Comparison of ENCODE assay signal across 8 cellular contexts in the genomic region with DNA sequence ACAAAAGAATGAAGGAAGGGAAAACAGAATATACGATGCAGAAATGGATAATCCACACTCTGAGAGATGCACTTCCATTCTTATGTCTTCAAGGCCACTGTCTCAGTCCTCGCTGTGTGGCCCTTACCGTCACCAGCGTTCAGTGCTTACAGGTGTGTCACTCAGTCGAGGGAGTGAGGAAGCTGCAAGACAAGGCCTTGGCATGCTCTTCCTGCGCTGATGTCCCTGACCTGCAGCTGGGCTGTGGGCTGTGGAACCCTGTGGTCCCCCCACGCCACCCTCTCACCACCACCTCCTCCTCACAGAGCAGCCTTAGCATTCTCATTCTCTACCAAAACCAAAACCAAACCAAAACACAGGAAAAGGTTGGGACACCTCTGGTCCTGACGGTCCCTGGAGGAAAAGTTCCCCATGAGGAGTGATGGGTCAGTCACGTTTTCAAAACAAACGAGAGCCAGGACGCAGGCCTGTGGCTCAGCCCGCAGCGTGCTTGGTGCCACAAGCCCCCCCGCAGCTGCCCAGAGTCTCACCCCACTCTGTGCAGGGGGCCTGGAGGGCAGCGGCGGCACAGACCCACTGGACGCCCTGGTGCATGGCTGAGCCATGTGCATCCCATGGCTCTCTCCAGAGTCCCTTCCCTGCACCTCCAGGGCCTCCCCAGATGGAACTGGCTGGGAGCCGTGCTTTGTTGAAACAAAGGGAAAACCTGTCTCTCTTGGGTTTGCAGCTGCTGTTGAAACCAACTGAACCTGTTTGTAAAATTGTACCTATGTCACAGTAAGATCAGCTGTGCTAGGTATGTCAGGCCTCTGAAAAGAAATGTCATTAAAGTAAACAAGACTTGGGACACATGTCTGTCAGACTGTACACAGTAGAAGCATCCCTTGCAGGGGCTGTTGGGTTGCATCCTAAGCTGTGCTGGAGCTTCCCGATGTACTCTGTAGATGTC. TPM values are rescaled to one million over a fixed set of nuclear protein-coding genes. Genes with fewer than 3 reads are reported as not detected.
DNase-seq lines count a peak whose midpoint lies in the region; ATAC-seq and TF ChIP-seq lines count a peak whose summit lies in the region.

No MANE protein-coding gene starts in this region.

- intact Hi-C loops in CD4-positive, alpha-beta memory T cell (cut with micrococcal nuclease), result loop anchor here (1.0 to 2.0 kb wide), 5 partner anchors 15 to 82 kb away; no protein-coding TSS in a partner anchor
- intact Hi-C loops in dorsolateral prefrontal cortex (cut with DNase I), result no loop called here

- H4K20me1 ChIP-seq in KMS-11 (ENCODE audit: insufficient read depth), result no peaks in the 10 kb centered on the region

- H3K27ac Mint-ChIP-seq in CD4-positive, alpha-beta memory T cell, result peak overlapping the region; percentile 96 to 100 (median 99)

- peaks cover 0 to 5% (median 0%) of the 10 kb centered on the region in 8 donors for H3K9me3 Mint-ChIP-seq in CD4-positive, alpha-beta memory T cell

- CTCF ChIA-PET in CD4-positive, alpha-beta memory T cell (lab: Charles Lee; ENCODE audit: partially characterized antibody), result interaction anchor here (0.6 to 7.0 kb wide), 16 partner anchors 9 to 86 kb away, joined by 3 to 66 read pairs (median 8); a partner anchor contains a TSS

- no peak for TF ChIP-seq CTCF in KMS-11 (conservative IDR thresholded peaks at IDR 0.05; ENCODE audit: low read depth, low read length)
- TF ChIP-seq CTCF in dorsolateral prefrontal cortex (IDR thresholded peaks at IDR 0.05 in 54 of 56, conservative IDR thresholded peaks at IDR 0.05 in 2 of 56; ENCODE audit: low read depth in 1 of 56, partially characterized antibody in 56 of 56), result no peak
- no peak for TF ChIP-seq CTCF in neutrophil (IDR thresholded peaks at IDR 0.05)

- H3K36me3 ChIP-seq in CD4-positive, alpha-beta memory T cell (ENCODE audit: insufficient read depth, low read length), result no peaks in the 10 kb centered on the region
- H3K36me3 ChIP-seq in KMS-11 (ENCODE audit: insufficient read depth), result no peaks in the 10 kb centered on the region
- H3K36me3 ChIP-seq in neutrophil, result peaks cover 7% of the 10 kb centered on the region

- no peaks in the 10 kb centered on the region for H3K9me3 ChIP-seq in CD4-positive, alpha-beta memory T cell (ENCODE audit: control insufficient read depth in 1 of 2, low read length in 2 of 2)
- H3K9me3 ChIP-seq in neutrophil, result no peaks in the 10 kb centered on the region

- DNase-seq in CD4-positive, alpha-beta memory T cell, result peak in 2 of 5 donors; percentile 20 to 62
- DNase-seq in dorsolateral prefrontal cortex, result no peak
- DNase-seq in NCI-H187 (lab: John Stamatoyannopoulos, UW), result no peak
- no peak for DNase-seq in activated gamma-delta T cell treated with Interleukin-2 at 50 U/mL for 16 hours
- DNase-seq in GDM1 (lab: John Stamatoyannopoulos, UW), result no peak

- peaks cover 33 to 50% of the 10 kb centered on the region in 2 donors for H3K36me3 Mint-ChIP-seq in CD4-positive, alpha-beta memory T cell

- no peak overlapping the region for H2AFZ ChIP-seq in KMS-11 (ENCODE audit: low read depth)

- ATAC-seq in GM18870 (IDR thresholded peaks at IDR 0.05; ENCODE audit: unreplicated experiment), result no peak

- POLR2A ChIA-PET in CD4-positive, alpha-beta memory T cell (lab: Charles Lee; ENCODE audit: partially characterized antibody), result interaction anchor here (0.8 to 21.5 kb wide), 22 partner anchors 9 to 269 kb away, joined by 3 to 929 read pairs (median 8); a partner anchor contains a TSS

- H3K27ac ChIP-seq in CD4-positive, alpha-beta memory T cell (ENCODE audit: low read depth, low read length), result peak overlapping the region; percentile 94
- H3K27ac ChIP-seq in KMS-11 (peak overlapping the region; percentile 83), dorsolateral prefrontal cortex (peak overlapping the region in 31 of 59 donors; percentile 2 to 81 (median 41)), neutrophil (peak overlapping the region; percentile 76)

- H3K4me1 Mint-ChIP-seq in CD4-positive, alpha-beta memory T cell, result peaks cover 90 to 100% (median 96%) of the 10 kb centered on the region in 4 donors

- peak overlapping the region; percentile 42 for H3K4me2 ChIP-seq in KMS-11

- peaks cover 100% of the 10 kb centered on the region for H3K4me1 ChIP-seq in CD4-positive, alpha-beta memory T cell (ENCODE audit: insufficient read depth, low read length)
- H3K4me1 ChIP-seq in KMS-11 (ENCODE audit: low read depth, poor library complexity, severe bottlenecking), result peaks cover 41% of the 10 kb centered on the region
- H3K4me1 ChIP-seq in neutrophil (ENCODE audit: control insufficient read depth in 1 of 2, insufficient read depth in 1 of 2, low read depth in 1 of 2, low read length in 1 of 2), result peaks cover 17 to 21% of the 10 kb centered on the region in 2 experiments

- H3K27me3 Mint-ChIP-seq in CD4-positive, alpha-beta memory T cell, result no peaks in the 10 kb centered on the region

- peak overlapping the region; percentile 56 for H3K9ac ChIP-seq in KMS-11

- no peaks in the 10 kb centered on the region for H3K27me3 ChIP-seq in CD4-positive, alpha-beta memory T cell (ENCODE audit: insufficient read depth, low read length)
- H3K27me3 ChIP-seq in KMS-11 (ENCODE audit: insufficient read depth, low read depth) (no peaks in the 10 kb centered on the region), dorsolateral prefrontal cortex (no peaks in the 10 kb centered on the region), neutrophil (no peaks in the 10 kb centered on the region)

- H3K4me3 ChIP-seq in CD4-positive, alpha-beta memory T cell (ENCODE audit: low read length in 2 of 2), result peak overlapping the region; percentile 4 to 14
- H3K4me3 ChIP-seq in KMS-11 (IDR thresholded peaks at IDR 0.05; ENCODE audit: insufficient read depth, low read depth, low read length) (no peak overlapping the region), dorsolateral prefrontal cortex (peak overlapping the region in 16 of 59 donors; percentile 3 to 37 (median 18)), neutrophil (ENCODE audit: low read depth in 1 of 2, low read length in 1 of 2) (peak overlapping the region; percentile 35 to 43)

- H3K4me3 Mint-ChIP-seq in CD4-positive, alpha-beta memory T cell, result peak overlapping the region; percentile 30 to 89 (median 80)

- H3K79me2 ChIP-seq in KMS-11 (ENCODE audit: insufficient read depth, low read depth), result no peaks in the 10 kb centered on the region

RNA-seq across cellular contexts. Expression of a gene that starts 48.3 kb away (rescaled TPM):
- 100 to 1,000 TPM; 203 to 204 TPM for total RNA-seq in CD4-positive, alpha-beta memory T cell
- 100 to 1,000 TPM; 563 to 954 TPM for polyA plus RNA-seq in CD4-positive, alpha-beta memory T cell
- 10 to 100 TPM in 3 of 120 experiments, 1 to 10 TPM in 81, under 1 TPM in 32, not detected in 4; 0.29 to 16.2 (median 1.7) TPM for total RNA-seq in dorsolateral prefrontal cortex

Comparison
In these comparisons a context has a peak if more than half of its experiments do, and no peak if none do; other contexts are left out.
1. H3K27ac ChIP-seq: peak in every context shown above with its lines; median percentile 94 in CD4-positive, alpha-beta memory T cell; 83 in KMS-11; 76 in neutrophil; 41 in dorsolateral prefrontal cortex.
2. RNA of a gene that starts 48.3 kb away (total RNA-seq): 203 to 204 TPM in CD4-positive, alpha-beta memory T cell; 0.29 to 16.2 TPM in dorsolateral prefrontal cortex; every median in the first group is over 10 times any median in the second.